In the genomic region with DNA sequence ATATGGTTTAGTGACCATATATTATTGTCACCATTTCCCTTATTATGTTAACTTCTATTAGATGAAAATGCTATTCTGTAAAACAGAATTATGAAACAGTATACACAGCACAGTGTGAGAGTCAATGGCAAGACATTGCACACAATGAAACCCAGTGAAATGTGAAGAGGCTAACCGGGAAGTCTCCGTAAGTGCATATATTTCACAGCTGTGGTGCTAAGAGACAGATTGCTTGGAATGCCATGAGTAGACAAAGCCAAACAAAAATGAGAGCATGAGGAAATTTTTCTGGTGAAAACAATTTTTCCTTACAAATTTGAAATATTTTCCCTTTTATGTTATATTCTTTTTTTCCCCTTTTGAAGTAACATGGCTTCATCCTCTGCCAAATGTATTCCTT, we compare ENCODE assay signal across 17 cellular contexts. TPM values are rescaled to one million over a fixed set of nuclear protein-coding genes. Genes with fewer than 3 reads are reported as not detected.
DNase-seq lines count a peak whose midpoint lies in the region; ATAC-seq, FAIRE-seq and TF ChIP-seq lines count a peak whose summit lies in the region.
"Had no signal": no experiment of that assay in that cellular context is flagged by ENCODE, and none has a peak within 500 bp of the region (broad histone marks: within the 10 kb centered on the region; RNA-seq: fewer than 3 reads in every experiment).

No MANE protein-coding gene starts in this region.

- peaks cover 64% of the 10 kb centered on the region for H3K4me1 Mint-ChIP-seq in CD8-positive, alpha-beta T cell (ENCODE audit: low read depth)
- peaks cover 36% of the 10 kb centered on the region for H3K4me1 Mint-ChIP-seq in T-helper 17 cell

- H3K36me3 ChIP-seq in CD8-positive, alpha-beta T cell (ENCODE audit: insufficient read depth, low read length), result no peaks in the 10 kb centered on the region
- H3K36me3 ChIP-seq: right lobe of liver had no signal

- no peaks in the 10 kb centered on the region for H3K27me3 ChIP-seq in CD8-positive, alpha-beta T cell (ENCODE audit: insufficient read depth, low read length)
- H3K27me3 ChIP-seq: right lobe of liver had no signal

- FAIRE-seq in D721Med (lab: Jason Lieb, UNC), result no peak
- FAIRE-seq: G401.6 had no signal

- peak overlapping the region; percentile 89 for H3K27ac Mint-ChIP-seq in CD8-positive, alpha-beta T cell
- peak overlapping the region; percentile 81 for H3K27ac Mint-ChIP-seq in T-helper 17 cell
- H3K27ac Mint-ChIP-seq: H9, nephron had no signal

- no peaks in the 10 kb centered on the region for H3K36me3 Mint-ChIP-seq in CD8-positive, alpha-beta T cell
- no peaks in the 10 kb centered on the region for H3K36me3 Mint-ChIP-seq in T-helper 17 cell (ENCODE audit: low read depth)
- H3K36me3 Mint-ChIP-seq: CD14-positive monocyte had no signal

- no peak for ATAC-seq in CD8-positive, alpha-beta T cell
- no peak for ATAC-seq in T-helper 17 cell
- ATAC-seq in HG02884 (IDR thresholded peaks at IDR 0.05; ENCODE audit: unreplicated experiment), result no peak

- H3K9me3 Mint-ChIP-seq in CD8-positive, alpha-beta T cell, result no peaks in the 10 kb centered on the region
- H3K9me3 Mint-ChIP-seq: H9, nephron had no signal

- H3K27ac ChIP-seq in CD8-positive, alpha-beta T cell (ENCODE audit: low read depth, low read length), result no peak overlapping the region
- H3K27ac ChIP-seq: right lobe of liver had no signal

- H3K4me1 ChIP-seq in CD8-positive, alpha-beta T cell (ENCODE audit: insufficient read depth, low read length), result peaks cover 28% of the 10 kb centered on the region
- H3K4me1 ChIP-seq: right lobe of liver had no signal

- no peak for TF ChIP-seq CTCF in CD8-positive, alpha-beta T cell (IDR thresholded peaks at IDR 0.05)
- TF ChIP-seq CTCF in D721Med (IDR thresholded peaks at IDR 0.05; ENCODE audit: insufficient read depth, missing control alignments), result no peak

- H3K9me3 ChIP-seq in CD8-positive, alpha-beta T cell (ENCODE audit: low read length), result no peaks in the 10 kb centered on the region
- no peaks in the 10 kb centered on the region for H3K9me3 ChIP-seq in T-helper 17 cell (ENCODE audit: control insufficient read depth, low read length, poor library complexity, severe bottlenecking)
- H3K9me3 ChIP-seq: right lobe of liver had no signal

- DNase-seq in AG08395 (ENCODE audit: low spot score), result peak; percentile 33
- no peak for DNase-seq in CD8-positive, alpha-beta T cell
- DNase-seq in T-helper 17 cell, result no peak
- peak; percentile 47 for DNase-seq in foreskin melanocyte
- no peak for DNase-seq in HuH-7 (ENCODE audit: low spot score)
- no peak for DNase-seq in D721Med (ENCODE audit: insufficient read length, low spot score)
- DNase-seq in ureter (ENCODE audit: low spot score), result no peak
- DNase-seq: effector CD8-positive, alpha-beta T cell; H9; kidney glomerular epithelial cell; NCI-H1436; NCI-H524; right lobe of liver had no signal

- no peaks in the 10 kb centered on the region for H3K27me3 Mint-ChIP-seq in CD8-positive, alpha-beta T cell (ENCODE audit: low read depth)
- H3K27me3 Mint-ChIP-seq in T-helper 17 cell, result no peaks in the 10 kb centered on the region

- CTCF ChIA-PET in CD8-positive, alpha-beta T cell (lab: Charles Lee), result interaction anchor here (0.8 kb wide), 1 partner anchor 16 kb away, joined by 3 read pairs; no protein-coding TSS in a partner anchor

- POLR2A ChIA-PET in CD8-positive, alpha-beta T cell (lab: Charles Lee), result interaction anchor here (0.7 to 1.0 kb wide), 2 partner anchors 119 to 244 kb away, joined by 3 read pairs; no protein-coding TSS in a partner anchor

- no peak overlapping the region for H3K4me3 ChIP-seq in CD8-positive, alpha-beta T cell (ENCODE audit: low read depth, low read length)
- H3K4me3 ChIP-seq: right lobe of liver had no signal

- intact Hi-C loops in CD8-positive, alpha-beta T cell (cut with DNase I, micrococcal nuclease), result loop anchor here (2.0 to 5.0 kb wide), 4 partner anchors 19 to 341 kb away; partner anchors contain the start of gene DYRK2 (in 1 of the 2)

- peak overlapping the region; percentile 82 for H3K4me3 Mint-ChIP-seq in CD8-positive, alpha-beta T cell
- H3K4me3 Mint-ChIP-seq in T-helper 17 cell, result peak overlapping the region; percentile 85
- H3K4me3 Mint-ChIP-seq: H9, nephron had no signal

RNA-seq across cellular contexts. Expression of gene DYRK2, which starts 49.4 kb away (rescaled TPM):
- total RNA-seq in CD8-positive, alpha-beta T cell, result 100 to 1,000 TPM; 118 to 122 TPM
- total RNA-seq in T-helper 17 cell (10 to 100 TPM; 85.6 to 88.9 TPM), ureter (40.7 TPM)

Comparison
In these comparisons a context has a peak if more than half of its experiments do, and no peak if none do; other contexts are left out.
1. DNase-seq: peak in AG08395 (single experiment) and foreskin melanocyte (single experiment); none in CD8-positive, alpha-beta T cell (0 of 7), T-helper 17 cell (0 of 3), HuH-7 (single experiment), D721Med (single experiment) and ureter (single experiment).